Comparison of ENCODE assay signal across 25 cellular contexts in genomic region chr12:97594236-97594635, GRCh38.
A peak's percentile ranks its signal among the peaks of the same experiment; 100 is the strongest.
DNase-seq lines count a peak whose midpoint lies in the region; ATAC-seq, FAIRE-seq and TF ChIP-seq lines count a peak whose summit lies in the region.
"Had no signal": no experiment of that assay in that cellular context is flagged by ENCODE, and none has a peak within 500 bp of the region (broad histone marks: within the 10 kb centered on the region; RNA-seq: fewer than 3 reads in every experiment).

No MANE protein-coding gene starts in this region.

- TF ChIP-seq POLR2A in HepG2 (IDR thresholded peaks at IDR 0.05; ENCODE audit: insufficient read depth in 1 of 2, low read depth in 2 of 2, low read length in 2 of 2), result no peak
- no peak for TF ChIP-seq POLR2A in right lobe of liver (IDR thresholded peaks at IDR 0.05)

- no peak for ATAC-seq in HepG2
- no peak for ATAC-seq in right lobe of liver
- no peak for ATAC-seq in HG02642 (IDR thresholded peaks at IDR 0.05; ENCODE audit: poor library complexity, unreplicated experiment)

- H3K4me3 ChIP-seq in HepG2 (replicated peaks in 1 of 3; ENCODE audit: insufficient read depth in 1 of 3, low read depth in 2 of 3, low read length in 3 of 3), result no peak overlapping the region
- H3K4me3 ChIP-seq in right lobe of liver, result no peak overlapping the region
- no peak overlapping the region for H3K4me3 ChIP-seq in Jurkat, Clone E6-1 (ENCODE audit: low read length)
- no peak overlapping the region for H3K4me3 ChIP-seq in dorsolateral prefrontal cortex
- H3K4me3 ChIP-seq: BLaER1 had no signal

- TF ChIP-seq CTCF in HepG2 (CRISPR knock-in tag; IDR thresholded peaks at IDR 0.05) (no peak), right lobe of liver (IDR thresholded peaks at IDR 0.05) (no peak), VCaP (conservative IDR thresholded peaks at IDR 0.05) (no peak), dorsolateral prefrontal cortex (IDR thresholded peaks at IDR 0.05 in 54 of 56, conservative IDR thresholded peaks at IDR 0.05 in 2 of 56; ENCODE audit: low read depth in 1 of 56, partially characterized antibody in 56 of 56) (no peak)

- H3K27ac ChIP-seq in HepG2 (ENCODE audit: extremely low read length, insufficient read depth, low read length), result no peak overlapping the region
- no peak overlapping the region for H3K27ac ChIP-seq in right lobe of liver
- peak overlapping the region; percentile 71; the same call in 1 of the 2 replicates for H3K27ac ChIP-seq in VCaP
- no peak overlapping the region for H3K27ac ChIP-seq in dorsolateral prefrontal cortex
- H3K27ac ChIP-seq: BLaER1 had no signal

- H2AFZ ChIP-seq in HepG2 (ENCODE audit: low read length), result no peak overlapping the region

- H4K20me1 ChIP-seq in HepG2 (ENCODE audit: insufficient read depth, low read length), result no peaks in the 10 kb centered on the region
- H4K20me1 ChIP-seq: BLaER1 had no signal

- no peaks in the 10 kb centered on the region for H3K9me3 ChIP-seq in HepG2 (ENCODE audit: low read length)
- H3K9me3 ChIP-seq in right lobe of liver, result no peaks in the 10 kb centered on the region
- H3K9me3 ChIP-seq: BE2C, BLaER1 had no signal

- H3K27me3 ChIP-seq in HepG2 (ENCODE audit: control insufficient read depth in 1 of 2, insufficient read depth in 2 of 2, low read length in 2 of 2) (no peaks in the 10 kb centered on the region), right lobe of liver (no peaks in the 10 kb centered on the region), dorsolateral prefrontal cortex (peaks cover 0 to 6% (median 0%) of the 10 kb centered on the region in 45 donors)
- H3K27me3 ChIP-seq: BE2C, BLaER1 had no signal

- H3K4me1 ChIP-seq in HepG2 (ENCODE audit: insufficient read depth, low read length), result peaks cover 43% of the 10 kb centered on the region
- H3K4me1 ChIP-seq in right lobe of liver, result no peaks in the 10 kb centered on the region
- H3K4me1 ChIP-seq: BE2C, BLaER1 had no signal

- H3K9ac ChIP-seq in HepG2 (ENCODE audit: insufficient read depth, low read depth, low read length), result no peak overlapping the region
- H3K9ac ChIP-seq: BLaER1 had no signal

- H3K4me2 ChIP-seq in HepG2 (ENCODE audit: low read depth, low read length), result no peak overlapping the region
- H3K4me2 ChIP-seq: BLaER1 had no signal

- intact Hi-C loops in HepG2 (cut with micrococcal nuclease; ENCODE audit: unreplicated experiment), result loop anchor here (2.0 kb wide), 1 partner anchor 25 kb away; no protein-coding TSS in a partner anchor
- intact Hi-C loops in right lobe of liver (cut with DNase I), result no loop called here
- intact Hi-C loops in dorsolateral prefrontal cortex (cut with DNase I), result no loop called here

- in situ Hi-C loops in HepG2 (cut with HindIII; ENCODE audit: extremely low pct_ligation_motif_present, low pct_unique_long_range_greater_than_20kb), result no loop called here

- POLR2A ChIA-PET in HepG2 (lab: Yijun Ruan, JAX), result no interaction called here

- DNase-seq in HepG2 (ENCODE audit: low spot score), result no peak
- DNase-seq in right lobe of liver, result no peak
- DNase-seq in Jurkat, Clone E6-1 (ENCODE audit: low read depth, low spot score), result peak; percentile 53
- DNase-seq in dorsolateral prefrontal cortex, result no peak
- DNase-seq in NCI-H1417 (lab: John Stamatoyannopoulos, UW), result no peak
- DNase-seq: 8988T; ACHN; BE2C; C1 segment of cervical spinal cord; CD4-positive, alpha-beta memory T cell; CD4-positive, CD25-positive, alpha-beta regulatory T cell; CD8-positive, alpha-beta memory T cell; COR-L47; DMS 273 treated with DMSO at 0.1 percent for 48 hours; DMS153; DMS53; DMS79; GF-D8 had no signal

- CTCF ChIA-PET in HepG2 (lab: Yijun Ruan, JAX; ENCODE audit: low intra/inter-chr PET ratio, low total read pairs), result no interaction called here

- no peak for TF ChIP-seq EP300 in HepG2 (IDR thresholded peaks at IDR 0.05; ENCODE audit: low read depth in 2 of 2, low read length in 2 of 2)
- TF ChIP-seq EP300 in HepG2 (CRISPR knock-in tag; IDR thresholded peaks at IDR 0.05; ENCODE audit: borderline replicate concordance), result no peak

- BruUV-seq in HepG2 (replicated peaks; lab: Mats Ljungman, UMichigan), result no TSS peak

- H3K36me3 ChIP-seq in HepG2 (replicated peaks in 1 of 2; ENCODE audit: control insufficient read depth in 1 of 2, insufficient read depth in 2 of 2, low read length in 2 of 2) (no peaks in the 10 kb centered on the region), right lobe of liver (no peaks in the 10 kb centered on the region)
- H3K36me3 ChIP-seq: BE2C, BLaER1 had no signal

- peak; percentile 12 for FAIRE-seq in HepG2 (lab: Jason Lieb, UNC)
- FAIRE-seq: A204.1, G401.6, GM12891, GM19239 had no signal

- H3K79me2 ChIP-seq in HepG2 (ENCODE audit: insufficient read depth, low read length), result no peaks in the 10 kb centered on the region

- 98% methylated on average over 4 of the region's 4 CpGs for WGBS in HepG2 (ENCODE audit: low lambda C conversion rate)
- 69% methylated on average over 4 of the region's 4 CpGs for WGBS in right lobe of liver (ENCODE audit: insufficient coverage, low coverage, low lambda C conversion rate, missing lambda C conversion rate)

- TF ChIP-seq RAD21 in HepG2 (CRISPR knock-in tag; IDR thresholded peaks at IDR 0.05), result no peak

TF ChIP-seq in HepG2, 621 proteins besides CTCF, POLR2A, EP300 and RAD21:
- TF ChIP-seq TP53 (CRISPR knock-in tag; conservative IDR thresholded peaks at IDR 0.05), result no peak
- TF ChIP-seq ZFP36 (IDR thresholded peaks at IDR 0.05; ENCODE audit: borderline replicate concordance, low read depth, low read length, partially characterized antibody), result no peak
- no peak for TF ChIP-seq ZNF350 (CRISPR knock-in tag; IDR thresholded peaks at IDR 0.05; ENCODE audit: borderline replicate concordance, low read depth)
TF ChIP-seq in HepG2: peak in this region for 0.
